ENCODE assay signal across 9 cellular contexts in genomic region chr3:195863121-195864061, GRCh38. TPM values are rescaled to one million over a fixed set of nuclear protein-coding genes. Genes with fewer than 3 reads are reported as not detected.
DNase-seq lines count a peak whose midpoint lies in the region; ATAC-seq, FAIRE-seq and TF ChIP-seq lines count a peak whose summit lies in the region.
"Had no signal": no experiment of that assay in that cellular context is flagged by ENCODE, and none has a peak within 500 bp of the region (broad histone marks: within the 10 kb centered on the region; RNA-seq: fewer than 3 reads in every experiment).

No MANE protein-coding gene starts in this region.

- POLR2A ChIA-PET in activated naive CD8-positive, alpha-beta T cell treated with anti-CD3 and anti-CD28 coated beads, Interleukin-2, amount 10 ng/mL, durations not matched to agents 7 days and 5 days (lab: Charles Lee): no interaction called here

- no peaks in the 10 kb centered on the region for H3K9me3 ChIP-seq in transverse colon

- H3K27me3 Mint-ChIP-seq in activated naive CD8-positive, alpha-beta T cell treated with anti-CD3 and anti-CD28 coated beads, Interleukin-2, amount 10 ng/mL, durations not matched to agents 7 days and 5 days: peaks cover 5% of the 10 kb centered on the region

- TF ChIP-seq POLR2A in transverse colon (IDR thresholded peaks at IDR 0.05): no peak

- DNase-seq in ELF-1 (ENCODE audit: low read depth, low spot score) (peak; percentile 91), HTR-8/SVneo (ENCODE audit: insufficient read length, low spot score) (peak; percentile 79), SW480 (ENCODE audit: low spot score) (peak; percentile 84), Right ventricle myocardium superior (peak; percentile 95), pulmonary artery endothelial cell (ENCODE audit: low read depth, low spot score) (peak; percentile 74), transverse colon (peak; percentile 90), NCI-H2171 (lab: John Stamatoyannopoulos, UW) (no peak)
- peak; percentile 74 for DNase-seq in activated naive CD8-positive, alpha-beta T cell treated with anti-CD3 and anti-CD28 coated beads, Interleukin-2, amount 10 ng/mL, durations not matched to agents 7 days and 5 days

- peak; percentile 85 to 95 (median 94) for TF ChIP-seq CTCF in transverse colon (IDR thresholded peaks at IDR 0.05)

- peak; percentile 57 for ATAC-seq in activated naive CD8-positive, alpha-beta T cell treated with anti-CD3 and anti-CD28 coated beads, Interleukin-2, amount 10 ng/mL, durations not matched to agents 7 days and 5 days (ENCODE audit: low read depth)
- peak; percentile 98 for ATAC-seq in Right ventricle myocardium superior (ENCODE audit: poor library complexity)

- peaks cover 6% of the 10 kb centered on the region for H3K27me3 ChIP-seq in transverse colon

- 52% methylated on average over 30 of the region's 30 CpGs; no CpG with 5 or more reads in 1 of the 2 donors for WGBS in transverse colon (ENCODE audit: low coverage in 1 of 2), 2 donors

- peaks cover 5% of the 10 kb centered on the region for H3K4me1 Mint-ChIP-seq in activated naive CD8-positive, alpha-beta T cell treated with anti-CD3 and anti-CD28 coated beads, Interleukin-2, amount 10 ng/mL, durations not matched to agents 7 days and 5 days

- H3K4me3 ChIP-seq in transverse colon: no peak overlapping the region

- in situ Hi-C loops in transverse colon (cut with MboI; ENCODE audit: low pct_ligation_motif_present in 1 of 4, low pct_unique_long_range_greater_than_20kb in 1 of 4, low sequenced_read_pairs in 3 of 4): loop anchor here in 2 of 4 donors (5.0 to 10.0 kb wide), 2 partner anchors 49 to 51 kb away; no protein-coding TSS in a partner anchor

- peaks cover 0 to 7% (median 0%) of the 10 kb centered on the region in 4 donors for H3K36me3 ChIP-seq in transverse colon

- H3K4me1 ChIP-seq in transverse colon: peaks cover 0 to 18% (median 1%) of the 10 kb centered on the region in 4 donors

- peaks cover 5% of the 10 kb centered on the region for H3K36me3 Mint-ChIP-seq in activated naive CD8-positive, alpha-beta T cell treated with anti-CD3 and anti-CD28 coated beads, Interleukin-2, amount 10 ng/mL, durations not matched to agents 7 days and 5 days

- peak overlapping the region; percentile 22 to 75 (median 30) for H3K27ac ChIP-seq in transverse colon

- intact Hi-C loops in Right ventricle myocardium superior (cut with DNase I): loop anchor here (1.0 to 5.0 kb wide), 2 partner anchors 31 to 49 kb away; no protein-coding TSS in a partner anchor
- intact Hi-C loops in transverse colon (cut with DNase I; ENCODE audit: low total_unique reads): loop anchor here (2.0 to 5.0 kb wide), 2 partner anchors 31 to 49 kb away; no protein-coding TSS in a partner anchor

- FAIRE-seq in HTR-8/SVneo (lab: Jason Lieb, UNC): no peak
- FAIRE-seq: endometrium had no signal

- H3K9me3 Mint-ChIP-seq in activated naive CD8-positive, alpha-beta T cell treated with anti-CD3 and anti-CD28 coated beads, Interleukin-2, amount 10 ng/mL, durations not matched to agents 7 days and 5 days: no peaks in the 10 kb centered on the region

- H3K4me3 Mint-ChIP-seq in activated naive CD8-positive, alpha-beta T cell treated with anti-CD3 and anti-CD28 coated beads, Interleukin-2, amount 10 ng/mL, durations not matched to agents 7 days and 5 days: no peak overlapping the region

- H3K27ac Mint-ChIP-seq in activated naive CD8-positive, alpha-beta T cell treated with anti-CD3 and anti-CD28 coated beads, Interleukin-2, amount 10 ng/mL, durations not matched to agents 7 days and 5 days: no peak overlapping the region

- no peak for TF ChIP-seq EP300 in transverse colon (IDR thresholded peaks at IDR 0.05; ENCODE audit: low read depth)

RNA-seq across cellular contexts. Expression of gene TNK2, which starts 45.0 kb away (rescaled TPM):
- total RNA-seq in activated naive CD8-positive, alpha-beta T cell treated with anti-CD3 and anti-CD28 coated beads, Interleukin-2, amount 10 ng/mL, durations not matched to agents 7 days and 5 days: 100 to 1,000 TPM; 136 to 166 TPM
- total RNA-seq in Right ventricle myocardium superior (26.7 TPM), pulmonary artery endothelial cell (8.0 and 10.5 TPM in 2 replicates), transverse colon (10 to 100 TPM; 19.1 to 74.1 (median 21.3) TPM)

RNA-seq across cellular contexts. Expression of gene MUC4, which starts 51.7 kb away (rescaled TPM):
- total RNA-seq in activated naive CD8-positive, alpha-beta T cell treated with anti-CD3 and anti-CD28 coated beads, Interleukin-2, amount 10 ng/mL, durations not matched to agents 7 days and 5 days: under 1 TPM in 1 of 2 experiments, not detected in 1; 0.06 TPM
- total RNA-seq in Right ventricle myocardium superior (not detected), pulmonary artery endothelial cell (not detected in 2 replicates), transverse colon (100 to 1,000 TPM; 111 to 354 (median 170) TPM)

Comparison
In these comparisons a context has a peak if more than half of its experiments do, and no peak if none do; other contexts are left out.
1. RNA of gene MUC4, which starts 51.7 kb away (total RNA-seq): 111 to 354 TPM in transverse colon; 0.06 TPM in activated naive CD8-positive, alpha-beta T cell treated with anti-CD3 and anti-CD28 coated beads, Interleukin-2, amount 10 ng/mL, durations not matched to agents 7 days and 5 days, not detected in Right ventricle myocardium superior (single experiment) and not detected in pulmonary artery endothelial cell; every median in the first group is over 100 times any median in the second.